1 cellular context compared by ENCODE assay signal in genomic region chr16:2963074-2963610, GRCh38.
TF ChIP-seq lines count a peak whose summit lies in the region.

No MANE protein-coding gene starts in this region.

TF ChIP-seq in GM23338, 12 proteins besides CTCF, POLR2A, EP300 and RAD21 (continued from another document):
- TF ChIP-seq, protein P1, sequence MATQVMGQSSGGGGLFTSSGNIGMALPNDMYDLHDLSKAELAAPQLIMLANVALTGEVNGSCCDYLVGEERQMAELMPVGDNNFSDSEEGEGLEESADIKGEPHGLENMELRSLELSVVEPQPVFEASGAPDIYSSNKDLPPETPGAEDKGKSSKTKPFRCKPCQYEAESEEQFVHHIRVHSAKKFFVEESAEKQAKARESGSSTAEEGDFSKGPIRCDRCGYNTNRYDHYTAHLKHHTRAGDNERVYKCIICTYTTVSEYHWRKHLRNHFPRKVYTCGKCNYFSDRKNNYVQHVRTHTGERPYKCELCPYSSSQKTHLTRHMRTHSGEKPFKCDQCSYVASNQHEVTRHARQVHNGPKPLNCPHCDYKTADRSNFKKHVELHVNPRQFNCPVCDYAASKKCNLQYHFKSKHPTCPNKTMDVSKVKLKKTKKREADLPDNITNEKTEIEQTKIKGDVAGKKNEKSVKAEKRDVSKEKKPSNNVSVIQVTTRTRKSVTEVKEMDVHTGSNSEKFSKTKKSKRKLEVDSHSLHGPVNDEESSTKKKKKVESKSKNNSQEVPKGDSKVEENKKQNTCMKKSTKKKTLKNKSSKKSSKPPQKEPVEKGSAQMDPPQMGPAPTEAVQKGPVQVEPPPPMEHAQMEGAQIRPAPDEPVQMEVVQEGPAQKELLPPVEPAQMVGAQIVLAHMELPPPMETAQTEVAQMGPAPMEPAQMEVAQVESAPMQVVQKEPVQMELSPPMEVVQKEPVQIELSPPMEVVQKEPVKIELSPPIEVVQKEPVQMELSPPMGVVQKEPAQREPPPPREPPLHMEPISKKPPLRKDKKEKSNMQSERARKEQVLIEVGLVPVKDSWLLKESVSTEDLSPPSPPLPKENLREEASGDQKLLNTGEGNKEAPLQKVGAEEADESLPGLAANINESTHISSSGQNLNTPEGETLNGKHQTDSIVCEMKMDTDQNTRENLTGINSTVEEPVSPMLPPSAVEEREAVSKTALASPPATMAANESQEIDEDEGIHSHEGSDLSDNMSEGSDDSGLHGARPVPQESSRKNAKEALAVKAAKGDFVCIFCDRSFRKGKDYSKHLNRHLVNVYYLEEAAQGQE (IDR thresholded peaks at IDR 0.05; ENCODE audit: unreplicated experiment) = no peak
- no peak for TF ChIP-seq JUNB (IDR thresholded peaks at IDR 0.05; ENCODE audit: unreplicated experiment)
- no peak for TF ChIP-seq ZNF462 (CRISPR knock-in tag; IDR thresholded peaks at IDR 0.05)
- no peak for TF ChIP-seq NANOG (IDR thresholded peaks at IDR 0.05; ENCODE audit: borderline replicate concordance)
- TF ChIP-seq STAT1 (IDR thresholded peaks at IDR 0.05; ENCODE audit: unreplicated experiment) = no peak
